8 cellular contexts compared by ENCODE assay signal in the genomic region with DNA sequence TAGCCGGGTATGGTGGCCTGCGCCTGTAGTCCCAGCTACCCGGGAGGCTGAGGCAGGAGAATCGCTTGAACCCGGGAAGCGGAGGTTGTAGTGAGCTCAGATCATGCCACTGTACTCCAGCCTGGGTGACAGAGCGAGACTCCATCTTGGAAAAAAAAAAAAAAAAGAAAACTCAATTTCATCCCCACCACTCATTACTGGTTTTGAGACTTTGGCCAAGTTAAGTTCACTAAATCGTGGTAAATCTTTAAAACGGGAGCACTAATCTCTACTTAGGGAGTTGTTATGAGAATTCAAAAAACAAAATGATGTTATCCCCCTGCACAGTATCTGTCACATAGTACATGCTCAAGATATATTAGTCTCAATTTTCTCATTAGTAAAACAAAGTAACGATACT. TPM values are rescaled to one million over a fixed set of nuclear protein-coding genes. Genes with fewer than 3 reads are reported as not detected.
A peak's percentile ranks its signal among the peaks of the same experiment; 100 is the strongest.
DNase-seq lines count a peak whose midpoint lies in the region; ATAC-seq, FAIRE-seq and TF ChIP-seq lines count a peak whose summit lies in the region.
"Not testable (repeated sequence)": the region's sequence is repeated elsewhere in the genome, so short reads cannot be mapped to it uniquely, and the experiment has no call there.

No MANE protein-coding gene starts in this region.

- not testable (repeated sequence) for ATAC-seq in A549; central memory CD8-positive, alpha-beta T cell (replicated peaks; ENCODE audit: extremely low read depth, poor library complexity, severe bottlenecking); foreskin keratinocyte

- H3K27ac ChIP-seq in A549 (peak overlapping the region in 1 of 2 experiments; percentile 78; a peak in 1 of 6 replicates), foreskin keratinocyte (peak overlapping the region; percentile 45)
- H3K27ac ChIP-seq in OCI-LY7 (ENCODE audit: low read depth, low read length, poor library complexity, severe bottlenecking): not testable (repeated sequence)

- TF ChIP-seq EP300 in A549 (IDR thresholded peaks at IDR 0.05): not testable (repeated sequence)

- peaks cover 51% of the 10 kb centered on the region for H3K36me3 Mint-ChIP-seq in activated T-cell treated with anti-CD3 and anti-CD28 coated beads, Interleukin-2, amount 50 U/mL, for 24 hours (ENCODE audit: low read depth)
- H3K36me3 Mint-ChIP-seq in central memory CD8-positive, alpha-beta T cell (ENCODE audit: insufficient read depth): peaks cover 54% of the 10 kb centered on the region
- peaks cover 16% of the 10 kb centered on the region for H3K36me3 Mint-ChIP-seq in mesothelial cell of epicardium

- intact Hi-C loops in OCI-LY7 (cut with micrococcal nuclease; ENCODE audit: unreplicated experiment): loop anchor here (5.0 kb wide), 1 partner anchor 98 kb away; a partner anchor contains a TSS

- H4K20me1 ChIP-seq in OCI-LY7 (ENCODE audit: insufficient read depth, low read length): not testable (repeated sequence)

- TF ChIP-seq POLR2A in A549 (IDR thresholded peaks at IDR 0.05; ENCODE audit: low read length): not testable (repeated sequence)

- H3K9me3 ChIP-seq in A549; OCI-LY7 (ENCODE audit: low read length): not testable (repeated sequence)

- not testable (repeated sequence) for DNase-seq in A549 (ENCODE audit: low read depth in 1 of 2, low spot score in 1 of 2); H7; OCI-LY7 (ENCODE audit: low spot score); activated T-cell treated with anti-CD3 and anti-CD28 coated beads, Interleukin-2, amount 50 U/mL, for 24 hours; central memory CD8-positive, alpha-beta T cell (ENCODE audit: low spot score in 2 of 2); foreskin keratinocyte; mesothelial cell of epicardium (ENCODE audit: low spot score in 2 of 2, unreplicated experiment in 2 of 2); skeletal muscle cell (ENCODE audit: low read depth)

- H3K9me3 Mint-ChIP-seq in activated T-cell treated with anti-CD3 and anti-CD28 coated beads, Interleukin-2, amount 50 U/mL, for 24 hours; central memory CD8-positive, alpha-beta T cell; mesothelial cell of epicardium: not testable (repeated sequence)

- H3K27me3 ChIP-seq in H7 (ENCODE audit: control insufficient read depth, insufficient read depth, low read length); foreskin keratinocyte: not testable (repeated sequence)

- H2AFZ ChIP-seq in OCI-LY7 (ENCODE audit: low read length): not testable (repeated sequence)

- H3K4me1 ChIP-seq in A549: peaks cover 13% of the 10 kb centered on the region
- H3K4me1 ChIP-seq in OCI-LY7 (ENCODE audit: insufficient read depth, low read length, poor library complexity, severe bottlenecking): peaks cover 16% of the 10 kb centered on the region
- not testable (repeated sequence) for H3K4me1 ChIP-seq in foreskin keratinocyte

- peak overlapping the region; percentile 98 for H3K4me3 Mint-ChIP-seq in activated T-cell treated with anti-CD3 and anti-CD28 coated beads, Interleukin-2, amount 50 U/mL, for 24 hours
- H3K4me3 Mint-ChIP-seq in central memory CD8-positive, alpha-beta T cell: peak overlapping the region; percentile 98
- peak overlapping the region; percentile 96 for H3K4me3 Mint-ChIP-seq in mesothelial cell of epicardium

- not testable (repeated sequence) for H3K9me2 ChIP-seq in OCI-LY7 (ENCODE audit: insufficient read depth, low read length)

- FAIRE-seq in A549 (lab: Jason Lieb, UNC): not testable (repeated sequence)

- WGBS in A549 (ENCODE audit: missing lambda C conversion rate): 71% methylated on average over 10 of the region's 10 CpGs

- H3K4me3 ChIP-seq in A549 (peak overlapping the region; percentile 81), H7 (ENCODE audit: insufficient read depth, low read depth, low read length) (peak overlapping the region; percentile 94; the same call in 1 of the 2 replicates), OCI-LY7 (ENCODE audit: low read depth, low read length, poor library complexity, severe bottlenecking) (peak overlapping the region; percentile 80), skeletal muscle cell (ENCODE audit: low read depth, low read length) (peak overlapping the region; percentile 94)

- TF ChIP-seq RAD21 in A549 (conservative IDR thresholded peaks at IDR 0.05 in 1 of 2, IDR thresholded peaks at IDR 0.05 in 1 of 2): not testable (repeated sequence)

- peaks cover 25% of the 10 kb centered on the region for H3K4me1 Mint-ChIP-seq in activated T-cell treated with anti-CD3 and anti-CD28 coated beads, Interleukin-2, amount 50 U/mL, for 24 hours (ENCODE audit: low read depth)
- H3K4me1 Mint-ChIP-seq in central memory CD8-positive, alpha-beta T cell: peaks cover 20% of the 10 kb centered on the region
- peaks cover 14% of the 10 kb centered on the region for H3K4me1 Mint-ChIP-seq in mesothelial cell of epicardium

- H3K4me2 ChIP-seq in A549 (peak overlapping the region; percentile 92), OCI-LY7 (ENCODE audit: low read length) (peak overlapping the region; percentile 83)

- not testable (repeated sequence) for TF ChIP-seq CTCF in A549 (IDR thresholded peaks at IDR 0.05); OCI-LY7 (conservative IDR thresholded peaks at IDR 0.05; ENCODE audit: low read length); foreskin keratinocyte (conservative IDR thresholded peaks at IDR 0.05); mesothelial cell of epicardium (IDR thresholded peaks at IDR 0.05; ENCODE audit: unreplicated experiment)

- not testable (repeated sequence) for H3K36me3 ChIP-seq in H7 (replicated peaks; ENCODE audit: control insufficient read depth, insufficient read depth, low read length)
- H3K36me3 ChIP-seq in OCI-LY7 (ENCODE audit: insufficient read depth, low read length): peaks cover 35% of the 10 kb centered on the region

- POLR2A ChIA-PET in A549 (lab: Yijun Ruan, JAX): not testable (repeated sequence)
- POLR2A ChIA-PET in OCI-LY7 (lab: Charles Lee): interaction anchor here (0.5 to 1.6 kb wide), 7 partner anchors 8 to 100 kb away, joined by 3 to 4 read pairs (median 3); no protein-coding TSS in a partner anchor

- peaks cover 39% of the 10 kb centered on the region for H3K79me2 ChIP-seq in OCI-LY7 (ENCODE audit: insufficient read depth, low read depth, low read length)

- CTCF ChIA-PET in A549 (lab: Yijun Ruan, JAX) (interaction anchor here (0.9 kb wide), 1 partner anchor 11 kb away, joined by 4 read pairs; no protein-coding TSS in a partner anchor), OCI-LY7 (lab: Charles Lee; ENCODE audit: unreplicated experiment) (interaction anchor here (1.3 kb wide), 1 partner anchor 77 kb away, joined by 3 read pairs; no protein-coding TSS in a partner anchor)

- not testable (repeated sequence) for BruUV-seq in OCI-LY7 (replicated peaks; lab: Mats Ljungman, UMichigan)

- H3K27me3 Mint-ChIP-seq in activated T-cell treated with anti-CD3 and anti-CD28 coated beads, Interleukin-2, amount 50 U/mL, for 24 hours; central memory CD8-positive, alpha-beta T cell; mesothelial cell of epicardium (ENCODE audit: low read depth): not testable (repeated sequence)

- peak overlapping the region; percentile 95 for H3K27ac Mint-ChIP-seq in activated T-cell treated with anti-CD3 and anti-CD28 coated beads, Interleukin-2, amount 50 U/mL, for 24 hours
- not testable (repeated sequence) for H3K27ac Mint-ChIP-seq in central memory CD8-positive, alpha-beta T cell (ENCODE audit: low read depth)
- peak overlapping the region; percentile 95 for H3K27ac Mint-ChIP-seq in mesothelial cell of epicardium

RNA-seq across cellular contexts. Expression of a gene that starts 1.1 kb away (rescaled TPM):
- polyA plus RNA-seq in A549 (2011; rRNA removed): 40.3 and 49.5 TPM in 2 replicates
- polyA plus RNA-seq in A549 (2012; cell fraction: cytosol; rRNA removed): 8.1 and 9.3 TPM in 2 replicates
- polyA plus RNA-seq in A549 (2012; cell fraction: nucleus; rRNA removed): 6.4 and 12.1 TPM in 2 replicates
- 19.2 to 21.3 TPM (median 20.0 TPM) in 3 replicates for polyA plus RNA-seq in A549 (2017; fragmentation: RNase III; extraction: RNeasy Plus Mini Kit Qiagen cat#74134 plus additional on column Dnase treatment)
- 70.4 and 76.7 TPM in 2 replicates for polyA minus RNA-seq in A549 (2011; rRNA and poly(A)+ RNA removed)
- 64.0 and 70.1 TPM in 2 replicates for total RNA-seq in H7 (2014; rRNA removed; shearing (Covaris generic))
- total RNA-seq in OCI-LY7 (2014; rRNA removed; shearing (Covaris generic)): 28.6 and 30.7 TPM in 2 replicates
- 72.4 and 73.0 TPM in 2 replicates for total RNA-seq in OCI-LY7 (2022)
- total RNA-seq in foreskin keratinocyte: 36.3 and 37.6 TPM in 2 replicates
- 10.1 and 11.5 TPM in 2 replicates for polyA plus RNA-seq in foreskin keratinocyte
- total RNA-seq in mesothelial cell of epicardium: 38.8 to 41.0 TPM (median 40.2 TPM) in 3 replicates

RNA-seq across cellular contexts. Expression of a gene that starts 4.3 kb away (rescaled TPM):
- polyA plus RNA-seq in A549 (2011; rRNA removed): 89.5 and 99.3 TPM in 2 replicates
- 111 and 136 TPM in 2 replicates for polyA plus RNA-seq in A549 (2012; cell fraction: cytosol; rRNA removed)
- polyA plus RNA-seq in A549 (2012; cell fraction: nucleus; rRNA removed): 82.7 and 92.9 TPM in 2 replicates
- 86.6 to 92.4 TPM (median 91.0 TPM) in 3 replicates for polyA plus RNA-seq in A549 (2017; fragmentation: RNase III; extraction: RNeasy Plus Mini Kit Qiagen cat#74134 plus additional on column Dnase treatment)
- polyA minus RNA-seq in A549 (2011; rRNA and poly(A)+ RNA removed): 21.9 and 27.9 TPM in 2 replicates
- total RNA-seq in H7 (2014; rRNA removed; shearing (Covaris generic)): 104 and 118 TPM in 2 replicates
- total RNA-seq in OCI-LY7 (2014; rRNA removed; shearing (Covaris generic)): 125 and 140 TPM in 2 replicates
- 116 and 117 TPM in 2 replicates for total RNA-seq in OCI-LY7 (2022)
- total RNA-seq in foreskin keratinocyte: 113 and 118 TPM in 2 replicates
- polyA plus RNA-seq in foreskin keratinocyte: 116 and 125 TPM in 2 replicates
- 43.4 to 45.6 TPM (median 44.4 TPM) in 3 replicates for total RNA-seq in mesothelial cell of epicardium

RNA-seq across cellular contexts. Expression of a gene that starts 27.4 kb away (rescaled TPM):
- polyA plus RNA-seq in A549 (2011; rRNA removed) (18.5 and 19.8 TPM in 2 replicates), A549 (2017; fragmentation: RNase III; extraction: RNeasy Plus Mini Kit Qiagen cat#74134 plus additional on column Dnase treatment) (6.1 to 6.6 TPM (median 6.2 TPM) in 3 replicates), foreskin keratinocyte (2.4 and 2.6 TPM in 2 replicates)
- polyA plus RNA-seq in A549 (2012; cell fraction: cytosol; rRNA removed): 4.0 and 4.7 TPM in 2 replicates
- 2.9 and 3.9 TPM in 2 replicates for polyA plus RNA-seq in A549 (2012; cell fraction: nucleus; rRNA removed)
- 27.2 and 28.4 TPM in 2 replicates for polyA minus RNA-seq in A549 (2011; rRNA and poly(A)+ RNA removed)
- 13.5 and 15.2 TPM in 2 replicates for total RNA-seq in H7 (2014; rRNA removed; shearing (Covaris generic))
- total RNA-seq in OCI-LY7 (2014; rRNA removed; shearing (Covaris generic)): 15.6 and 23.1 TPM in 2 replicates
- total RNA-seq in OCI-LY7 (2022) (30.3 and 30.7 TPM in 2 replicates), foreskin keratinocyte (19.2 and 19.4 TPM in 2 replicates), mesothelial cell of epicardium (38.4 to 39.4 TPM (median 39.0 TPM) in 3 replicates)
